Comparison of ENCODE assay signal across 18 cellular contexts in genomic region chr4:7158991-7159390, GRCh38. TPM values are rescaled to one million over a fixed set of nuclear protein-coding genes. Genes with fewer than 3 reads are reported as not detected.
"Had no signal": no experiment of that assay in that cellular context is flagged by ENCODE, and none has a peak within 500 bp of the region (broad histone marks: within the 10 kb centered on the region; RNA-seq: fewer than 3 reads in every experiment).

No MANE protein-coding gene starts in this region.

- H3K36me3 ChIP-seq: gastrocnemius medialis, heart right ventricle, stomach, vagina had no signal

- H3K9me3 Mint-ChIP-seq: activated B cell treated with CpG ODN at 0.5 μM for 24 hours; activated CD4-positive, alpha-beta T cell treated with anti-CD3 and anti-CD28 coated beads, Interleukin-2, amount 10 ng/mL, durations not matched to agents 7 days and 5 days; activated naive CD4-positive, alpha-beta T cell treated with anti-CD3 and anti-CD28 coated beads, Interleukin-2, amount 50 U/mL, for 24 hours; activated T-helper 17 cell treated with anti-CD3 and anti-CD28 coated beads, Interleukin-2, amount 50 U/mL, for 72 hours; central memory CD8-positive, alpha-beta T cell; dendritic cell treated with granulocyte-macrophage colony-stimulating factor and Interleukin-4, amounts not matched to agents 40 ng/mL and 50 ng/mL, for 4 days; naive B cell; T-helper 2 cell treated with Interferon-gamma antibody and Interleukin-4, amounts not matched to agents 5 μg/mL and 100 μg/mL, for 36 hours had no signal

- H3K27me3 ChIP-seq: body of pancreas, gastrocnemius medialis, heart right ventricle, vagina had no signal

- ATAC-seq: activated T-helper 17 cell treated with anti-CD3 and anti-CD28 coated beads, Interleukin-2, amount 50 U/mL, for 72 hours; body of pancreas; gastrocnemius medialis; heart right ventricle had no signal

- H3K36me3 Mint-ChIP-seq: activated naive CD4-positive, alpha-beta T cell treated with anti-CD3 and anti-CD28 coated beads, Interleukin-2, amount 50 U/mL, for 24 hours; naive B cell had no signal

- DNase-seq: activated B cell treated with CpG ODN at 0.5 μM for 24 hours; activated CD4-positive, alpha-beta T cell treated with anti-CD3 and anti-CD28 coated beads, Interleukin-2, amount 10 ng/mL, durations not matched to agents 7 days and 5 days; amniotic stem cell; erythroblast; heart right ventricle; naive B cell; stomach had no signal

- H3K9me3 ChIP-seq: body of pancreas, gastrocnemius medialis, heart right ventricle, stomach, vagina had no signal

- H3K4me1 ChIP-seq: gastrocnemius medialis had no signal

- H3K27ac ChIP-seq: gastrocnemius medialis, heart right ventricle, skin epidermis, stomach, vagina had no signal

- H3K4me3 ChIP-seq: body of pancreas, gastrocnemius medialis, heart right ventricle, lung, skin epidermis, stomach, vagina had no signal

- H3K4me3 Mint-ChIP-seq: activated B cell treated with CpG ODN at 0.5 μM for 24 hours; activated CD4-positive, alpha-beta T cell treated with anti-CD3 and anti-CD28 coated beads, Interleukin-2, amount 10 ng/mL, durations not matched to agents 7 days and 5 days; activated naive CD4-positive, alpha-beta T cell treated with anti-CD3 and anti-CD28 coated beads, Interleukin-2, amount 50 U/mL, for 24 hours; activated T-helper 17 cell treated with anti-CD3 and anti-CD28 coated beads, Interleukin-2, amount 50 U/mL, for 72 hours; central memory CD8-positive, alpha-beta T cell; dendritic cell treated with granulocyte-macrophage colony-stimulating factor and Interleukin-4, amounts not matched to agents 40 ng/mL and 50 ng/mL, for 4 days; T-helper 2 cell treated with Interferon-gamma antibody and Interleukin-4, amounts not matched to agents 5 μg/mL and 100 μg/mL, for 36 hours had no signal

- H3K4me1 Mint-ChIP-seq: activated B cell treated with CpG ODN at 0.5 μM for 24 hours; activated CD4-positive, alpha-beta T cell treated with anti-CD3 and anti-CD28 coated beads, Interleukin-2, amount 10 ng/mL, durations not matched to agents 7 days and 5 days; activated naive CD4-positive, alpha-beta T cell treated with anti-CD3 and anti-CD28 coated beads, Interleukin-2, amount 50 U/mL, for 24 hours; activated T-helper 17 cell treated with anti-CD3 and anti-CD28 coated beads, Interleukin-2, amount 50 U/mL, for 72 hours; central memory CD8-positive, alpha-beta T cell; naive B cell had no signal

- H3K27ac Mint-ChIP-seq: activated B cell treated with CpG ODN at 0.5 μM for 24 hours; activated CD4-positive, alpha-beta T cell treated with anti-CD3 and anti-CD28 coated beads, Interleukin-2, amount 10 ng/mL, durations not matched to agents 7 days and 5 days; activated naive CD4-positive, alpha-beta T cell treated with anti-CD3 and anti-CD28 coated beads, Interleukin-2, amount 50 U/mL, for 24 hours; activated T-helper 17 cell treated with anti-CD3 and anti-CD28 coated beads, Interleukin-2, amount 50 U/mL, for 72 hours; dendritic cell treated with granulocyte-macrophage colony-stimulating factor and Interleukin-4, amounts not matched to agents 40 ng/mL and 50 ng/mL, for 4 days; naive B cell; T-helper 2 cell treated with Interferon-gamma antibody and Interleukin-4, amounts not matched to agents 5 μg/mL and 100 μg/mL, for 36 hours had no signal

RNA-seq across cellular contexts. Expression of gene SORCS2, which starts 33.3 kb away (rescaled TPM):
- total RNA-seq: activated B cell treated with CpG ODN at 0.5 μM for 24 hours; activated CD4-positive, alpha-beta T cell treated with anti-CD3 and anti-CD28 coated beads, Interleukin-2, amount 10 ng/mL, durations not matched to agents 7 days and 5 days; SK-MEL-5 had no signal
